ENCODE assay signal across 18 cellular contexts in genomic region chr17:82902972-82903874, GRCh38.
DNase-seq lines count a peak whose midpoint lies in the region; ATAC-seq, FAIRE-seq and TF ChIP-seq lines count a peak whose summit lies in the region.
"Had no signal": no experiment of that assay in that cellular context is flagged by ENCODE, and none has a peak within 500 bp of the region (broad histone marks: within the 10 kb centered on the region; RNA-seq: fewer than 3 reads in every experiment).

No MANE protein-coding gene starts in this region.

- peaks cover 82% of the 10 kb centered on the region for H3K79me2 ChIP-seq in DND-41 (ENCODE audit: insufficient read depth, low read length)
- H3K79me2 ChIP-seq in astrocyte (ENCODE audit: insufficient read depth, low read length), result no peaks in the 10 kb centered on the region

- H3K27ac ChIP-seq in BLaER1 (peak overlapping the region; percentile 93), DND-41 (ENCODE audit: low read length) (peak overlapping the region; percentile 28), astrocyte (ENCODE audit: low read depth, low read length) (no peak overlapping the region)
- H3K27ac ChIP-seq: HL-60 had no signal

- ATAC-seq in DND-41 (ENCODE audit: insufficient read depth, low read depth) (no peak), HG03432 (IDR thresholded peaks at IDR 0.05; ENCODE audit: unreplicated experiment) (no peak), HG02763 (IDR thresholded peaks at IDR 0.05; ENCODE audit: unreplicated experiment) (no peak), HG02852 (IDR thresholded peaks at IDR 0.05; ENCODE audit: unreplicated experiment) (no peak)
- ATAC-seq: CD8-positive, alpha-beta T cell; GM12878; K562 had no signal

- peaks cover under 1% of the 10 kb centered on the region for H3K27me3 Mint-ChIP-seq in astrocyte (ENCODE audit: low read depth, unreplicated experiment)
- H3K27me3 Mint-ChIP-seq in neural crest cell (ENCODE audit: low read depth), result no peaks in the 10 kb centered on the region
- H3K27me3 Mint-ChIP-seq: B cell had no signal

- H3K9me3 ChIP-seq in BLaER1 (no peaks in the 10 kb centered on the region), DND-41 (ENCODE audit: insufficient read depth, low read length, severe bottlenecking) (no peaks in the 10 kb centered on the region), astrocyte (ENCODE audit: insufficient read depth, low read depth, low read length) (no peaks in the 10 kb centered on the region)
- H3K9me3 ChIP-seq: Caco-2 had no signal

- DNase-seq in DND-41 (no peak), astrocyte (ENCODE audit: low read depth) (no peak), neural crest cell (ENCODE audit: low read depth, low spot score) (no peak)
- DNase-seq: Caco-2; CD8-positive, alpha-beta T cell; GOT3; H9 had no signal

- H2AFZ ChIP-seq in DND-41 (ENCODE audit: low read depth, low read length) (no peak overlapping the region), astrocyte (ENCODE audit: low read depth, low read length) (no peak overlapping the region)

- peaks cover 96% of the 10 kb centered on the region for H3K4me1 ChIP-seq in BLaER1
- peaks cover 93% of the 10 kb centered on the region for H3K4me1 ChIP-seq in DND-41 (ENCODE audit: insufficient read depth, low read length)
- H3K4me1 ChIP-seq in astrocyte (ENCODE audit: insufficient read depth, low read length), result peaks cover 6% of the 10 kb centered on the region
- H3K4me1 ChIP-seq: Caco-2 had no signal

- H3K36me3 ChIP-seq in BLaER1 (peaks cover 49% of the 10 kb centered on the region), DND-41 (ENCODE audit: insufficient read depth, low read length) (peaks cover 74% of the 10 kb centered on the region), astrocyte (ENCODE audit: insufficient read depth, low read length) (no peaks in the 10 kb centered on the region)

- H3K9ac ChIP-seq in BLaER1 (peak overlapping the region; percentile 78), DND-41 (ENCODE audit: low read depth, low read length) (no peak overlapping the region), astrocyte (ENCODE audit: low read length) (no peak overlapping the region)

- H3K4me3 Mint-ChIP-seq in astrocyte (ENCODE audit: unreplicated experiment) (no peak overlapping the region), neural crest cell (no peak overlapping the region)
- H3K4me3 Mint-ChIP-seq: B cell; CD14-positive monocyte; CD8-positive, alpha-beta T cell; H9 had no signal

- H3K27me3 ChIP-seq in BLaER1 (no peaks in the 10 kb centered on the region), DND-41 (ENCODE audit: insufficient read depth, low read length, poor library complexity) (no peaks in the 10 kb centered on the region), astrocyte (ENCODE audit: insufficient read depth, low read length) (no peaks in the 10 kb centered on the region)

- H3K9me3 Mint-ChIP-seq in astrocyte (ENCODE audit: unreplicated experiment) (no peaks in the 10 kb centered on the region), neural crest cell (no peaks in the 10 kb centered on the region)
- H3K9me3 Mint-ChIP-seq: CD14-positive monocyte; CD8-positive, alpha-beta T cell; H9 had no signal

- peaks cover 17% of the 10 kb centered on the region for H3K36me3 Mint-ChIP-seq in astrocyte (ENCODE audit: low read depth, unreplicated experiment)
- H3K36me3 Mint-ChIP-seq in neural crest cell (ENCODE audit: low read depth), result peaks cover 9% of the 10 kb centered on the region

- peaks cover 17% of the 10 kb centered on the region; the same call in 1 of the 2 replicates for H4K20me1 ChIP-seq in BLaER1
- peaks cover 7% of the 10 kb centered on the region; the same call in 1 of the 2 replicates for H4K20me1 ChIP-seq in DND-41 (ENCODE audit: insufficient read depth, low read length)
- H4K20me1 ChIP-seq in astrocyte (ENCODE audit: insufficient read depth, low read length), result no peaks in the 10 kb centered on the region

- H3K4me1 Mint-ChIP-seq in astrocyte (ENCODE audit: low read depth, unreplicated experiment) (peaks cover 9% of the 10 kb centered on the region), neural crest cell (no peaks in the 10 kb centered on the region)
- H3K4me1 Mint-ChIP-seq: CD14-positive monocyte, H9 had no signal

- H3K4me3 ChIP-seq in BLaER1 (peak overlapping the region; percentile 66; the same call in 1 of the 2 replicates), DND-41 (ENCODE audit: low read depth in 1 of 2, low read length in 2 of 2) (no peak overlapping the region), astrocyte (ENCODE audit: insufficient read depth, low read depth, low read length) (no peak overlapping the region)
- H3K4me3 ChIP-seq: GM12878, K562 had no signal

- no peak for FAIRE-seq in astrocyte (lab: Jason Lieb, UNC)
- FAIRE-seq: A204.1, GM12878, GM18507, K562 had no signal

- TF ChIP-seq CTCF in DND-41 (IDR thresholded peaks at IDR 0.05; ENCODE audit: borderline replicate concordance, extremely low read depth, low read length, poor library complexity, severe bottlenecking) (no peak), astrocyte (IDR thresholded peaks at IDR 0.05; ENCODE audit: insufficient read depth, low read depth, low read length) (no peak), neural crest cell (conservative IDR thresholded peaks at IDR 0.05) (no peak)

- H3K27ac Mint-ChIP-seq in astrocyte (ENCODE audit: unreplicated experiment), result peak overlapping the region; percentile 44
- peak overlapping the region; percentile 88 for H3K27ac Mint-ChIP-seq in neural crest cell (ENCODE audit: unreplicated experiment)
- H3K27ac Mint-ChIP-seq: B cell had no signal

- H3K4me2 ChIP-seq in BLaER1 (peak overlapping the region; percentile 99), DND-41 (ENCODE audit: insufficient read depth, low read length) (no peak overlapping the region), astrocyte (ENCODE audit: low read length) (no peak overlapping the region)
